ENCODE assay signal across 2 cellular contexts in the genomic region with DNA sequence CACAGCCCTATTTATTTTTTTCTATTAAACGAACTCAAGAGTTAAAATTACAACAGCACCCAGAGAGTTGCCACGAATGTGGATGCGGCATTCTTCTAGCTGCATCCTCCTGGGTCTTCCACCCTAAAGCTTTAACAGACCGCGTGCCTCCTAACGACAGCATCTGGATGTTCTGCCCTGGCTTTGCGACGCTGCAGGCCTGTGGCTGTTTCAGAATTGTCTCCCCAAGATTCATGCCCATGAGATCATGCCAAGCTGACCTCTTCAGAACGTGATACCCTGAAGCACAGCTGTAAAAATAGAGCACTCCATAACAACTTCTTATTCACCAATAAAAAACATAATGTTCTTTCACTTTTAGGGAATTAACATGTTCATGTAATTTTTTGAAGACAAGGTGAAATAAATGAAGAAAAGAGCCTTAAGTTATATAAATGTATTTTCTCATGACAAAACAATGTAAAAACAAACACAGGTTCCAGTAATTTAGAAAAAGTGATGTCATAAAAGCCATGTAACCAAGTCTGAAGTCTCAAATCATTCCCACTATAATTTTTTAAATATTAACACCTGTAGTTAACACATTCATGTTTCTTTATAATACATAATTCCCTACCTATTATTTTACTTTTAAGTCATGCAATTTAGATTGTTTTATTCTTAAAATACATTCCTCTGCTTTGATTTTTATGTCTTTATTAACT.
TF ChIP-seq lines count a peak whose summit lies in the region.

No MANE protein-coding gene starts in this region.

TF ChIP-seq in SK-N-SH, 30 proteins besides CTCF, POLR2A, EP300 and RAD21 (continued from another document):
- TF ChIP-seq, protein P1, sequence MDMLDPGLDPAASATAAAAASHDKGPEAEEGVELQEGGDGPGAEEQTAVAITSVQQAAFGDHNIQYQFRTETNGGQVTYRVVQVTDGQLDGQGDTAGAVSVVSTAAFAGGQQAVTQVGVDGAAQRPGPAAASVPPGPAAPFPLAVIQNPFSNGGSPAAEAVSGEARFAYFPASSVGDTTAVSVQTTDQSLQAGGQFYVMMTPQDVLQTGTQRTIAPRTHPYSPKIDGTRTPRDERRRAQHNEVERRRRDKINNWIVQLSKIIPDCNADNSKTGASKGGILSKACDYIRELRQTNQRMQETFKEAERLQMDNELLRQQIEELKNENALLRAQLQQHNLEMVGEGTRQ (IDR thresholded peaks at IDR 0.05; ENCODE audit: borderline replicate concordance, low read depth, low read length): no peak
- TF ChIP-seq JUND (IDR thresholded peaks at IDR 0.05) (no peak), FOXM1 (IDR thresholded peaks at IDR 0.05; ENCODE audit: low read depth) (no peak), MXI1 (IDR thresholded peaks at IDR 0.05; ENCODE audit: low read depth, low read length) (no peak), MAX (IDR thresholded peaks at IDR 0.05; ENCODE audit: low read depth) (no peak), TCF12 (IDR thresholded peaks at IDR 0.05) (no peak), TAF1 (IDR thresholded peaks at IDR 0.05; ENCODE audit: borderline replicate concordance, low read depth, low read length) (no peak), RFX5 (IDR thresholded peaks at IDR 0.05; ENCODE audit: low read length) (no peak), RCOR1 (IDR thresholded peaks at IDR 0.05; ENCODE audit: low read length) (no peak), FOXJ3 (CRISPR knock-in tag; IDR thresholded peaks at IDR 0.05) (no peak), EZH2phosphoT487 (IDR thresholded peaks at IDR 0.05; ENCODE audit: borderline replicate concordance, low read depth) (no peak), CHD2 (IDR thresholded peaks at IDR 0.05; ENCODE audit: low read length, partially characterized antibody) (no peak), NFIC (IDR thresholded peaks at IDR 0.05; ENCODE audit: borderline replicate concordance) (no peak), SMC3 (IDR thresholded peaks at IDR 0.05; ENCODE audit: low read depth, low read length) (no peak)
- TF ChIP-seq, protein P2, sequence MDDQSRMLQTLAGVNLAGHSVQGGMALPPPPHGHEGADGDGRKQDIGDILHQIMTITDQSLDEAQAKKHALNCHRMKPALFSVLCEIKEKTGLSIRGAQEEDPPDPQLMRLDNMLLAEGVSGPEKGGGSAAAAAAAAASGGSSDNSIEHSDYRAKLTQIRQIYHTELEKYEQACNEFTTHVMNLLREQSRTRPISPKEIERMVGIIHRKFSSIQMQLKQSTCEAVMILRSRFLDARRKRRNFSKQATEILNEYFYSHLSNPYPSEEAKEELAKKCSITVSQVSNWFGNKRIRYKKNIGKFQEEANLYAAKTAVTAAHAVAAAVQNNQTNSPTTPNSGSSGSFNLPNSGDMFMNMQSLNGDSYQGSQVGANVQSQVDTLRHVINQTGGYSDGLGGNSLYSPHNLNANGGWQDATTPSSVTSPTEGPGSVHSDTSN (IDR thresholded peaks at IDR 0.05): no peak

TF ChIP-seq in HEK293, 187 proteins besides CTCF, POLR2A, EP300 and RAD21 (continued from another document):
- TF ChIP-seq, protein P3, sequence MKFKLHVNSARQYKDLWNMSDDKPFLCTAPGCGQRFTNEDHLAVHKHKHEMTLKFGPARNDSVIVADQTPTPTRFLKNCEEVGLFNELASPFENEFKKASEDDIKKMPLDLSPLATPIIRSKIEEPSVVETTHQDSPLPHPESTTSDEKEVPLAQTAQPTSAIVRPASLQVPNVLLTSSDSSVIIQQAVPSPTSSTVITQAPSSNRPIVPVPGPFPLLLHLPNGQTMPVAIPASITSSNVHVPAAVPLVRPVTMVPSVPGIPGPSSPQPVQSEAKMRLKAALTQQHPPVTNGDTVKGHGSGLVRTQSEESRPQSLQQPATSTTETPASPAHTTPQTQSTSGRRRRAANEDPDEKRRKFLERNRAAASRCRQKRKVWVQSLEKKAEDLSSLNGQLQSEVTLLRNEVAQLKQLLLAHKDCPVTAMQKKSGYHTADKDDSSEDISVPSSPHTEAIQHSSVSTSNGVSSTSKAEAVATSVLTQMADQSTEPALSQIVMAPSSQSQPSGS (tag by site-specific recombination; IDR thresholded peaks at IDR 0.05; ENCODE audit: low read depth): peak; percentile 81
- TF ChIP-seq ZNF600 (tag by site-specific recombination; IDR thresholded peaks at IDR 0.05): peak; percentile 62
- no peak for TF ChIP-seq ZNF658 (tag by site-specific recombination; IDR thresholded peaks at IDR 0.05)
- TF ChIP-seq ZNF2 (tag by site-specific recombination; IDR thresholded peaks at IDR 0.05): no peak
- TF ChIP-seq PRDM6 (tag by site-specific recombination; IDR thresholded peaks at IDR 0.05): peak; percentile 68; the same call in 1 of the 2 replicates
